1 cellular context compared by ENCODE assay signal in genomic region chr1:228083871-228084278, GRCh38.
A peak's percentile ranks its signal among the peaks of the same experiment; 100 is the strongest.
TF ChIP-seq lines count a peak whose summit lies in the region.

No MANE protein-coding gene starts in this region.

TF ChIP-seq in HEK293, 187 proteins besides CTCF, POLR2A, EP300 and RAD21 (continued from another document and continues in another):
- TF ChIP-seq REST (tag by site-specific recombination; IDR thresholded peaks at IDR 0.05) (peak; percentile 44; the same call in 1 of the 2 replicates), ZNF114 (tag by site-specific recombination; IDR thresholded peaks at IDR 0.05) (no peak), ZNF792 (tag by site-specific recombination; IDR thresholded peaks at IDR 0.05) (no peak), ZNF629 (tag by site-specific recombination; IDR thresholded peaks at IDR 0.05) (0 out of 2 replicates have a peak, but pooled peaks have one; percentile 10), ZNF10 (tag by site-specific recombination; IDR thresholded peaks at IDR 0.05) (no peak), PRDM2 (tag by site-specific recombination; IDR thresholded peaks at IDR 0.05; ENCODE audit: borderline replicate concordance) (no peak), ZNF670 (tag by site-specific recombination; IDR thresholded peaks at IDR 0.05; ENCODE audit: low read depth) (no peak), TSHZ1 (tag by site-specific recombination; IDR thresholded peaks at IDR 0.05; ENCODE audit: borderline replicate concordance) (no peak), HOXC10 (CRISPR knock-in tag; IDR thresholded peaks at IDR 0.05) (no peak), FEZF1 (tag by site-specific recombination; IDR thresholded peaks at IDR 0.05) (no peak), SCRT2 (tag by site-specific recombination; IDR thresholded peaks at IDR 0.05) (0 out of 2 replicates have a peak, but pooled peaks have one; percentile 17), SP7 (tag by site-specific recombination; IDR thresholded peaks at IDR 0.05) (no peak), ZSCAN30 (tag by site-specific recombination; IDR thresholded peaks at IDR 0.05) (no peak), ZNF600 (tag by site-specific recombination; IDR thresholded peaks at IDR 0.05) (peak; percentile 90), OSR2 (tag by site-specific recombination; IDR thresholded peaks at IDR 0.05) (no peak), ZXDB (tag by site-specific recombination; IDR thresholded peaks at IDR 0.05) (0 out of 2 replicates have a peak, but pooled peaks have one; percentile 8), ZNF843 (tag by site-specific recombination; IDR thresholded peaks at IDR 0.05) (no peak), MYNN (tag by site-specific recombination; IDR thresholded peaks at IDR 0.05; ENCODE audit: borderline replicate concordance) (no peak), SCRT1 (tag by site-specific recombination; IDR thresholded peaks at IDR 0.05; ENCODE audit: borderline replicate concordance) (no peak), ZNF2 (tag by site-specific recombination; IDR thresholded peaks at IDR 0.05) (peak; percentile 86), ZNF624 (tag by site-specific recombination; IDR thresholded peaks at IDR 0.05) (no peak), ZNF501 (tag by site-specific recombination; IDR thresholded peaks at IDR 0.05) (no peak; the same call in 1 of the 2 replicates), ZNF837 (tag by site-specific recombination; IDR thresholded peaks at IDR 0.05) (no peak), ZNF398 (tag by site-specific recombination; IDR thresholded peaks at IDR 0.05) (no peak), BCL11A (tag by site-specific recombination; IDR thresholded peaks at IDR 0.05; ENCODE audit: low read depth) (no peak), ZSCAN5A (tag by site-specific recombination; IDR thresholded peaks at IDR 0.05) (no peak), ZNF654 (tag by site-specific recombination; IDR thresholded peaks at IDR 0.05; ENCODE audit: low read depth) (no peak), ZNF23 (tag by site-specific recombination; IDR thresholded peaks at IDR 0.05; ENCODE audit: borderline replicate concordance) (no peak), ZNF416 (tag by site-specific recombination; IDR thresholded peaks at IDR 0.05) (no peak), ZNF266 (tag by site-specific recombination; IDR thresholded peaks at IDR 0.05; ENCODE audit: low read depth) (no peak), ZNF777 (tag by site-specific recombination; IDR thresholded peaks at IDR 0.05; ENCODE audit: borderline replicate concordance) (no peak), YY1 (tag by site-specific recombination; IDR thresholded peaks at IDR 0.05) (peak; percentile 59; the same call in 1 of the 2 replicates), ZFP69B (tag by site-specific recombination; IDR thresholded peaks at IDR 0.05) (no peak), ZNF239 (tag by site-specific recombination; IDR thresholded peaks at IDR 0.05) (no peak), ZNF138 (tag by site-specific recombination; IDR thresholded peaks at IDR 0.05; ENCODE audit: borderline replicate concordance) (no peak), ZNF701 (tag by site-specific recombination; IDR thresholded peaks at IDR 0.05) (no peak)
- TF ChIP-seq, protein P1, sequence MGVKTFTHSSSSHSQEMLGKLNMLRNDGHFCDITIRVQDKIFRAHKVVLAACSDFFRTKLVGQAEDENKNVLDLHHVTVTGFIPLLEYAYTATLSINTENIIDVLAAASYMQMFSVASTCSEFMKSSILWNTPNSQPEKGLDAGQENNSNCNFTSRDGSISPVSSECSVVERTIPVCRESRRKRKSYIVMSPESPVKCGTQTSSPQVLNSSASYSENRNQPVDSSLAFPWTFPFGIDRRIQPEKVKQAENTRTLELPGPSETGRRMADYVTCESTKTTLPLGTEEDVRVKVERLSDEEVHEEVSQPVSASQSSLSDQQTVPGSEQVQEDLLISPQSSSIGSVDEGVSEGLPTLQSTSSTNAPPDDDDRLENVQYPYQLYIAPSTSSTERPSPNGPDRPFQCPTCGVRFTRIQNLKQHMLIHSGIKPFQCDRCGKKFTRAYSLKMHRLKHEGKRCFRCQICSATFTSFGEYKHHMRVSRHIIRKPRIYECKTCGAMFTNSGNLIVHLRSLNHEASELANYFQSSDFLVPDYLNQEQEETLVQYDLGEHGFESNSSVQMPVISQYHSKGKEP (tag by site-specific recombination; IDR thresholded peaks at IDR 0.05): no peak
- TF ChIP-seq, protein P2, sequence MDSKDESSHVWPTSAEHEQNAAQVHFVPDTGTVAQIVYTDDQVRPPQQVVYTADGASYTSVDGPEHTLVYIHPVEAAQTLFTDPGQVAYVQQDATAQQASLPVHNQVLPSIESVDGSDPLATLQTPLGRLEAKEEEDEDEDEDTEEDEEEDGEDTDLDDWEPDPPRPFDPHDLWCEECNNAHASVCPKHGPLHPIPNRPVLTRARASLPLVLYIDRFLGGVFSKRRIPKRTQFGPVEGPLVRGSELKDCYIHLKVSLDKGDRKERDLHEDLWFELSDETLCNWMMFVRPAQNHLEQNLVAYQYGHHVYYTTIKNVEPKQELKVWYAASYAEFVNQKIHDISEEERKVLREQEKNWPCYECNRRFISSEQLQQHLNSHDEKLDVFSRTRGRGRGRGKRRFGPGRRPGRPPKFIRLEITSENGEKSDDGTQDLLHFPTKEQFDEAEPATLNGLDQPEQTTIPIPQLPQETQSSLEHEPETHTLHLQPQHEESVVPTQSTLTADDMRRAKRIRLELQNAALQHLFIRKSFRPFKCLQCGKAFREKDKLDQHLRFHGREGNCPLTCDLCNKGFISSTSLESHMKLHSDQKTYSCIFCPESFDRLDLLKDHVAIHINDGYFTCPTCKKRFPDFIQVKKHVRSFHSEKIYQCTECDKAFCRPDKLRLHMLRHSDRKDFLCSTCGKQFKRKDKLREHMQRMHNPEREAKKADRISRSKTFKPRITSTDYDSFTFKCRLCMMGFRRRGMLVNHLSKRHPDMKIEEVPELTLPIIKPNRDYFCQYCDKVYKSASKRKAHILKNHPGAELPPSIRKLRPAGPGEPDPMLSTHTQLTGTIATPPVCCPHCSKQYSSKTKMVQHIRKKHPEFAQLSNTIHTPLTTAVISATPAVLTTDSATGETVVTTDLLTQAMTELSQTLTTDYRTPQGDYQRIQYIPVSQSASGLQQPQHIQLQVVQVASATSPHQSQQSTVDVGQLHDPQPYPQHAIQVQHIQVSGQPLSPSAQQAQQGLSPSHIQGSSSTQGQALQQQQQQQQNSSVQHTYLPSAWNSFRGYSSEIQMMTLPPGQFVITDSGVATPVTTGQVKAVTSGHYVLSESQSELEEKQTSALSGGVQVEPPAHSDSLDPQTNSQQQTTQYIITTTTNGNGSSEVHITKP (tag by site-specific recombination; IDR thresholded peaks at IDR 0.05): no peak
